11 cellular contexts compared by ENCODE assay signal in genomic region chr6:158894192-158894591, GRCh38.
DNase-seq lines count a peak whose midpoint lies in the region; ATAC-seq and TF ChIP-seq lines count a peak whose summit lies in the region.
"Had no signal": no experiment of that assay in that cellular context is flagged by ENCODE, and none has a peak within 500 bp of the region (broad histone marks: within the 10 kb centered on the region; RNA-seq: fewer than 3 reads in every experiment).

No MANE protein-coding gene starts in this region.

- H2AK5ac ChIP-seq in mesenchymal stem cell (ENCODE audit: low read length, severe bottlenecking), result no peak overlapping the region

- H2AFZ ChIP-seq in mesenchymal stem cell (ENCODE audit: low read depth, low read length), result no peak overlapping the region

- TF ChIP-seq CTCF in BJ (IDR thresholded peaks at IDR 0.05; ENCODE audit: insufficient read depth, low read depth, low read length), result no peak
- TF ChIP-seq CTCF in body of pancreas (IDR thresholded peaks at IDR 0.05), result no peak

- no peak for TF ChIP-seq POLR2A in body of pancreas (IDR thresholded peaks at IDR 0.05)

- H2BK120ac ChIP-seq in mesenchymal stem cell (ENCODE audit: low read depth, low read length), result no peak overlapping the region

- H3K18ac ChIP-seq in mesenchymal stem cell (ENCODE audit: low read depth in 1 of 2, low read length in 2 of 2), result no peak overlapping the region

- no peak overlapping the region for H4K8ac ChIP-seq in mesenchymal stem cell (ENCODE audit: low read length)

- H3K4ac ChIP-seq in mesenchymal stem cell (ENCODE audit: low read depth in 1 of 2, low read length in 2 of 2), result no peak overlapping the region

- no peak overlapping the region for H3K9ac ChIP-seq in mesenchymal stem cell (ENCODE audit: low read length)

- no peak; the same call in 1 of the 2 replicates for TF ChIP-seq RAD21 in Ishikawa (IDR thresholded peaks at IDR 0.05; ENCODE audit: low read depth)

- no peak overlapping the region for H2BK12ac ChIP-seq in mesenchymal stem cell (ENCODE audit: low read length in 2 of 2)

- no peak overlapping the region for H2BK5ac ChIP-seq in mesenchymal stem cell (ENCODE audit: low read depth, low read length, poor library complexity, severe bottlenecking)

- H3K9me3 ChIP-seq in mesenchymal stem cell (ENCODE audit: control insufficient read depth, low read length) (no peaks in the 10 kb centered on the region), body of pancreas (no peaks in the 10 kb centered on the region)

- no peak overlapping the region for H3K23ac ChIP-seq in mesenchymal stem cell (ENCODE audit: low read length in 2 of 2)

- H3K14ac ChIP-seq in mesenchymal stem cell (ENCODE audit: low read length in 2 of 2), result no peak overlapping the region

- no peak overlapping the region for H4K91ac ChIP-seq in mesenchymal stem cell (ENCODE audit: low read length)

- H3K27ac ChIP-seq in mesenchymal stem cell (ENCODE audit: low read length, poor library complexity, severe bottlenecking), result peak overlapping the region; percentile 91
- no peak overlapping the region for H3K27ac ChIP-seq in body of pancreas

- no CpG with 5 or more reads among the region's 4 CpGs for WGBS in mesenchymal stem cell
- 79 to 89% methylated on average over 4 of the region's 4 CpGs for WGBS in body of pancreas, 2 donors

- H3K27me3 ChIP-seq in BJ (ENCODE audit: control insufficient read depth, insufficient read depth, low read length), result no peaks in the 10 kb centered on the region
- H3K27me3 ChIP-seq in mesenchymal stem cell (ENCODE audit: control insufficient read depth in 1 of 2, insufficient read depth in 1 of 2, low read length in 2 of 2), result no peaks in the 10 kb centered on the region
- H3K27me3 ChIP-seq in body of pancreas, result no peaks in the 10 kb centered on the region

- H3K36me3 ChIP-seq in BJ (ENCODE audit: control insufficient read depth, insufficient read depth, low read length) (no peaks in the 10 kb centered on the region), mesenchymal stem cell (ENCODE audit: control insufficient read depth in 1 of 2, insufficient read depth in 2 of 2, low read depth in 1 of 2, low read length in 2 of 2) (no peaks in the 10 kb centered on the region), body of pancreas (replicated peaks in 1 of 2; ENCODE audit: insufficient read depth in 1 of 2, low read depth in 2 of 2) (no peaks in the 10 kb centered on the region)

- CTCF ChIA-PET in BJ (lab: Yijun Ruan, JAX), result no interaction called here

- no peak overlapping the region for H3K4me2 ChIP-seq in mesenchymal stem cell (ENCODE audit: low read length, poor library complexity, severe bottlenecking)

- intact Hi-C loops in body of pancreas (cut with DNase I), result no loop called here

- POLR2A ChIA-PET in BJ (lab: Charles Lee), result no interaction called here

- DNase-seq in BJ (ENCODE audit: low read depth), result peak; percentile 74
- peak; percentile 74 for DNase-seq in dedifferentiated amniotic fluid mesenchymal stem cell (ENCODE audit: extremely low spot score)
- DNase-seq in mesenchymal stem cell, result peak; percentile 77
- DNase-seq in putamen (ENCODE audit: low spot score), result no peak
- no peak for DNase-seq in anterior cingulate cortex (lab: John Stamatoyannopoulos, UW)
- no peak for DNase-seq in NCI-H345 (lab: John Stamatoyannopoulos, UW)
- DNase-seq in body of pancreas, result no peak
- DNase-seq: activated CD8-positive, alpha-beta memory T cell treated with anti-CD3 and anti-CD28 coated beads, Interleukin-2, amount 50 U/mL, for 4 hours; effector CD4-positive, alpha-beta T cell; NCI-H187 treated with DMSO at 0.1 percent for 48 hours had no signal

- ATAC-seq in body of pancreas, result no peak

- H3K4me1 ChIP-seq in mesenchymal stem cell (ENCODE audit: control insufficient read depth, insufficient read depth, low read depth, low read length), result peaks cover 4% of the 10 kb centered on the region
- no peaks in the 10 kb centered on the region for H3K4me1 ChIP-seq in body of pancreas

- H2BK15ac ChIP-seq in mesenchymal stem cell (ENCODE audit: low read depth, poor library complexity, severe bottlenecking), result no peak overlapping the region

- H3K4me3 ChIP-seq in BJ (ENCODE audit: low read depth, low read length) (no peak overlapping the region), mesenchymal stem cell (ENCODE audit: insufficient read depth in 1 of 2, low read depth in 1 of 2, low read length in 2 of 2) (no peak overlapping the region), body of pancreas (no peak overlapping the region)

- H3K79me1 ChIP-seq in mesenchymal stem cell (replicated peaks; ENCODE audit: low read length, poor library complexity, severe bottlenecking), result no peaks in the 10 kb centered on the region

- no peak for TF ChIP-seq EP300 in Ishikawa (IDR thresholded peaks at IDR 0.05; ENCODE audit: borderline replicate concordance)

TF ChIP-seq in Ishikawa, 13 proteins besides CTCF, POLR2A, EP300 and RAD21:
- TF ChIP-seq ZBTB7A (IDR thresholded peaks at IDR 0.05; ENCODE audit: low read depth) (no peak), TEAD4 (IDR thresholded peaks at IDR 0.05) (peak; percentile 87)
TF ChIP-seq in Ishikawa: peak in this region for 1.

Comparison
In these comparisons a context has a peak if more than half of its experiments do, and no peak if none do; other contexts are left out.
1. DNase-seq: peak in BJ (single experiment), dedifferentiated amniotic fluid mesenchymal stem cell (single experiment) and mesenchymal stem cell (single experiment); none in putamen (single experiment), anterior cingulate cortex (0 of 58), NCI-H345 (single experiment) and body of pancreas (0 of 4).